28 cellular contexts compared by ENCODE assay signal in genomic region chr13:39821977-39822376, GRCh38.
A peak's percentile ranks its signal among the peaks of the same experiment; 100 is the strongest.
DNase-seq lines count a peak whose midpoint lies in the region; ATAC-seq and TF ChIP-seq lines count a peak whose summit lies in the region.
"Had no signal": no experiment of that assay in that cellular context is flagged by ENCODE, and none has a peak within 500 bp of the region (broad histone marks: within the 10 kb centered on the region; RNA-seq: fewer than 3 reads in every experiment).

No MANE protein-coding gene starts in this region.

- no peaks in the 10 kb centered on the region for H4K20me1 ChIP-seq in OCI-LY3 (ENCODE audit: insufficient read depth, low read length)
- H4K20me1 ChIP-seq in neural cell (ENCODE audit: insufficient read depth) = no peaks in the 10 kb centered on the region

- H3K4me1 Mint-ChIP-seq in activated CD4-positive, alpha-beta T cell treated with anti-CD3 and anti-CD28 coated beads for 36 hours = peaks cover 23% of the 10 kb centered on the region

- no peaks in the 10 kb centered on the region for H3K9me3 Mint-ChIP-seq in activated CD4-positive, alpha-beta T cell treated with anti-CD3 and anti-CD28 coated beads for 36 hours (ENCODE audit: low read depth)
- H3K9me3 Mint-ChIP-seq: neural crest cell had no signal

- no peak overlapping the region for H3K4me3 ChIP-seq in OCI-LY3 (ENCODE audit: low read length)
- H3K4me3 ChIP-seq in neural cell (ENCODE audit: low read length) = peak overlapping the region; percentile 27
- H3K4me3 ChIP-seq: adrenal gland, GM23248, mucosa of descending colon, Peyer's patch, transverse colon had no signal

- H3K27ac Mint-ChIP-seq in activated CD4-positive, alpha-beta T cell treated with anti-CD3 and anti-CD28 coated beads for 36 hours = peak overlapping the region; percentile 11

- H3K79me2 ChIP-seq in OCI-LY3 (ENCODE audit: low read length) (no peaks in the 10 kb centered on the region), neural cell (replicated peaks; ENCODE audit: insufficient read depth, low read length) (no peaks in the 10 kb centered on the region)

- peaks cover 4% of the 10 kb centered on the region; the same call in 1 of the 2 replicates for H3K27me3 ChIP-seq in OCI-LY3 (ENCODE audit: low read depth, low read length)
- no peaks in the 10 kb centered on the region for H3K27me3 ChIP-seq in neural cell (ENCODE audit: insufficient read depth, low read depth, low read length)
- H3K27me3 ChIP-seq: adrenal gland, BE2C, Peyer's patch, transverse colon had no signal

- no peaks in the 10 kb centered on the region for H3K36me3 Mint-ChIP-seq in activated CD4-positive, alpha-beta T cell treated with anti-CD3 and anti-CD28 coated beads for 36 hours (ENCODE audit: low read depth)
- H3K36me3 Mint-ChIP-seq: brain had no signal

- H3K4me3 Mint-ChIP-seq in activated CD4-positive, alpha-beta T cell treated with anti-CD3 and anti-CD28 coated beads for 36 hours = no peak overlapping the region
- H3K4me3 Mint-ChIP-seq: brain, neural crest cell had no signal

- TF ChIP-seq RAD21 in neural cell (conservative IDR thresholded peaks at IDR 0.05) = no peak

- TF ChIP-seq CTCF in OCI-LY3 (IDR thresholded peaks at IDR 0.05; ENCODE audit: low read depth, low read length) (no peak), neural cell (IDR thresholded peaks at IDR 0.05; ENCODE audit: poor library complexity, severe bottlenecking) (no peak)

- no peak for TF ChIP-seq EP300 in neural cell (conservative IDR thresholded peaks at IDR 0.05; ENCODE audit: poor library complexity, severe bottlenecking)

- H3F3A ChIP-seq in neural cell (ENCODE audit: insufficient read depth, low read length, poor library complexity, severe bottlenecking) = no peaks in the 10 kb centered on the region

- H3K27ac ChIP-seq in OCI-LY3 (ENCODE audit: low read length) = no peak overlapping the region
- H3K27ac ChIP-seq in neural cell (ENCODE audit: low read length) = peak overlapping the region; percentile 56
- H3K27ac ChIP-seq: adrenal gland, epithelial cell of prostate, GM23248, KMS-11, Peyer's patch, transverse colon had no signal

- intact Hi-C loops in activated CD4-positive, alpha-beta T cell treated with anti-CD3 and anti-CD28 coated beads for 36 hours (cut with DNase I, micrococcal nuclease) = no loop called here

- ATAC-seq in activated CD4-positive, alpha-beta T cell treated with anti-CD3 and anti-CD28 coated beads for 36 hours = peak; percentile 12
- peak; percentile 43 for ATAC-seq in GM18868 (IDR thresholded peaks at IDR 0.05; ENCODE audit: unreplicated experiment)
- ATAC-seq: mucosa of descending colon had no signal

- peak overlapping the region; percentile 18 for H3K4me2 ChIP-seq in OCI-LY3 (ENCODE audit: low read length)
- no peak overlapping the region for H3K4me2 ChIP-seq in neural cell (ENCODE audit: low read length)
- H3K4me2 ChIP-seq: KMS-11 had no signal

- H3K4me1 ChIP-seq in OCI-LY3 (ENCODE audit: low read length) = peaks cover 7% of the 10 kb centered on the region; the same call in 1 of the 2 replicates
- H3K4me1 ChIP-seq: adrenal gland, BE2C, Peyer's patch, transverse colon had no signal

- no peaks in the 10 kb centered on the region for H3K36me3 ChIP-seq in OCI-LY3 (replicated peaks; ENCODE audit: low read depth, low read length)
- H3K36me3 ChIP-seq in neural cell (ENCODE audit: insufficient read depth, low read length) = no peaks in the 10 kb centered on the region
- H3K36me3 ChIP-seq: adrenal gland, BE2C, Peyer's patch, transverse colon had no signal

- H3K27me3 Mint-ChIP-seq in activated CD4-positive, alpha-beta T cell treated with anti-CD3 and anti-CD28 coated beads for 36 hours = no peaks in the 10 kb centered on the region

- H3K9me2 ChIP-seq in neural cell (ENCODE audit: insufficient read depth, low read length) = no peaks in the 10 kb centered on the region

- no peak for DNase-seq in activated CD4-positive, alpha-beta T cell treated with anti-CD3 and anti-CD28 coated beads for 36 hours
- DNase-seq in activated CD4-positive, alpha-beta T cell treated with anti-CD3 and anti-CD28 coated beads for 1 hour = no peak
- DNase-seq in activated gamma-delta T cell treated with Interleukin-2 at 50 U/mL for 16 hours (no peak), T1000 (lab: John Stamatoyannopoulos, UW) (no peak), NCI-H2029 (lab: John Stamatoyannopoulos, UW) (no peak)
- DNase-seq: activated CD8-positive, alpha-beta memory T cell treated with anti-CD3 and anti-CD28 coated beads, Interleukin-2, amount 50 U/mL, for 48 hours; activated effector memory CD4-positive, alpha-beta T cell treated with Interleukin-2 at 50 U/mL for 16 hours; adrenal gland; BE2C; COR-L47; DMS79; effector CD4-positive, alpha-beta T cell; GF-D8; GM23248; kidney; mucosa of descending colon; NCI-H1436 treated with DMSO at 0.1 percent for 48 hours; NCI-H510A treated with DMSO at 0.1 percent for 48 hours; Peyer's patch; stimulated activated CD4-positive, alpha-beta T cell treated with anti-CD3 and anti-CD28 coated beads, Interleukin-15, amount 100 ng/mL, for 24 hours; transverse colon had no signal

- CTCF ChIA-PET in activated CD4-positive, alpha-beta T cell treated with anti-CD3 and anti-CD28 coated beads for 36 hours (lab: Charles Lee) = no interaction called here

- H3K9ac ChIP-seq in OCI-LY3 (ENCODE audit: low read length) = no peak overlapping the region
- H3K9ac ChIP-seq in neural cell (ENCODE audit: low read length) = no peak overlapping the region
- H3K9ac ChIP-seq: GM23248, KMS-11 had no signal

- H3K9me3 ChIP-seq in OCI-LY3 (ENCODE audit: insufficient read depth, low read length) (no peaks in the 10 kb centered on the region), neural cell (ENCODE audit: low read length) (no peaks in the 10 kb centered on the region)
- H3K9me3 ChIP-seq: adrenal gland, BE2C, mucosa of descending colon, Peyer's patch, transverse colon had no signal

- H2AFZ ChIP-seq in OCI-LY3 (ENCODE audit: low read depth, low read length) = no peak overlapping the region
- H2AFZ ChIP-seq in neural cell (ENCODE audit: low read depth, low read length) = no peak overlapping the region
- H2AFZ ChIP-seq: GM23248 had no signal

- POLR2A ChIA-PET in activated CD4-positive, alpha-beta T cell treated with anti-CD3 and anti-CD28 coated beads for 36 hours (lab: Charles Lee) = no interaction called here

TF ChIP-seq in neural cell, 6 proteins besides CTCF, POLR2A, EP300 and RAD21:
- no peak for TF ChIP-seq SMC3 (conservative IDR thresholded peaks at IDR 0.05; ENCODE audit: poor library complexity)
- TF ChIP-seq, protein P1, sequence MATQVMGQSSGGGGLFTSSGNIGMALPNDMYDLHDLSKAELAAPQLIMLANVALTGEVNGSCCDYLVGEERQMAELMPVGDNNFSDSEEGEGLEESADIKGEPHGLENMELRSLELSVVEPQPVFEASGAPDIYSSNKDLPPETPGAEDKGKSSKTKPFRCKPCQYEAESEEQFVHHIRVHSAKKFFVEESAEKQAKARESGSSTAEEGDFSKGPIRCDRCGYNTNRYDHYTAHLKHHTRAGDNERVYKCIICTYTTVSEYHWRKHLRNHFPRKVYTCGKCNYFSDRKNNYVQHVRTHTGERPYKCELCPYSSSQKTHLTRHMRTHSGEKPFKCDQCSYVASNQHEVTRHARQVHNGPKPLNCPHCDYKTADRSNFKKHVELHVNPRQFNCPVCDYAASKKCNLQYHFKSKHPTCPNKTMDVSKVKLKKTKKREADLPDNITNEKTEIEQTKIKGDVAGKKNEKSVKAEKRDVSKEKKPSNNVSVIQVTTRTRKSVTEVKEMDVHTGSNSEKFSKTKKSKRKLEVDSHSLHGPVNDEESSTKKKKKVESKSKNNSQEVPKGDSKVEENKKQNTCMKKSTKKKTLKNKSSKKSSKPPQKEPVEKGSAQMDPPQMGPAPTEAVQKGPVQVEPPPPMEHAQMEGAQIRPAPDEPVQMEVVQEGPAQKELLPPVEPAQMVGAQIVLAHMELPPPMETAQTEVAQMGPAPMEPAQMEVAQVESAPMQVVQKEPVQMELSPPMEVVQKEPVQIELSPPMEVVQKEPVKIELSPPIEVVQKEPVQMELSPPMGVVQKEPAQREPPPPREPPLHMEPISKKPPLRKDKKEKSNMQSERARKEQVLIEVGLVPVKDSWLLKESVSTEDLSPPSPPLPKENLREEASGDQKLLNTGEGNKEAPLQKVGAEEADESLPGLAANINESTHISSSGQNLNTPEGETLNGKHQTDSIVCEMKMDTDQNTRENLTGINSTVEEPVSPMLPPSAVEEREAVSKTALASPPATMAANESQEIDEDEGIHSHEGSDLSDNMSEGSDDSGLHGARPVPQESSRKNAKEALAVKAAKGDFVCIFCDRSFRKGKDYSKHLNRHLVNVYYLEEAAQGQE (IDR thresholded peaks at IDR 0.05; ENCODE audit: borderline replicate concordance) = no peak
- TF ChIP-seq TAF1 (IDR thresholded peaks at IDR 0.05; ENCODE audit: low read depth) = no peak
- TF ChIP-seq MXI1 (conservative IDR thresholded peaks at IDR 0.05; ENCODE audit: poor library complexity, severe bottlenecking) = no peak
- no peak for TF ChIP-seq POLR2AphosphoS5 (IDR thresholded peaks at IDR 0.05)
